ENCODE assay signal across 2 cellular contexts in genomic region chr9:113365652-113366051, GRCh38. TPM values are rescaled to one million over a fixed set of nuclear protein-coding genes. Genes with fewer than 3 reads are reported as not detected.
"Had no signal": no experiment of that assay in that cellular context is flagged by ENCODE, and none has a peak within 500 bp of the region (broad histone marks: within the 10 kb centered on the region; RNA-seq: fewer than 3 reads in every experiment).

No MANE protein-coding gene starts in this region.

RNA-seq across cellular contexts. Expression of gene BSPRY, which starts 16.3 kb away (rescaled TPM):
- total RNA-seq: osteoblast had no signal
- polyA plus RNA-seq: neural cell had no signal
